Comparison of ENCODE assay signal across 1 cellular context in genomic region chr1:94698759-94699502, GRCh38.
A peak's percentile ranks its signal among the peaks of the same experiment; 100 is the strongest.
TF ChIP-seq lines count a peak whose summit lies in the region.

No MANE protein-coding gene starts in this region.

TF ChIP-seq in HepG2, 621 proteins besides CTCF, POLR2A, EP300 and RAD21 (continued from another document and continues in another):
- TF ChIP-seq PBX3 (CRISPR knock-in tag; IDR thresholded peaks at IDR 0.05; ENCODE audit: borderline replicate concordance) (no peak), RXRB (CRISPR knock-in tag; IDR thresholded peaks at IDR 0.05; ENCODE audit: borderline replicate concordance) (0 out of 2 replicates have a peak, but pooled peaks have one; percentile 7), ZNF768 (CRISPR knock-in tag; IDR thresholded peaks at IDR 0.05) (no peak), ZNF788 (CRISPR knock-in tag; IDR thresholded peaks at IDR 0.05; ENCODE audit: borderline replicate concordance) (no peak), THYN1 (CRISPR knock-in tag; IDR thresholded peaks at IDR 0.05; ENCODE audit: borderline replicate concordance, low read depth) (no peak), MAX (IDR thresholded peaks at IDR 0.05) (no peak), ZNF563 (CRISPR knock-in tag; IDR thresholded peaks at IDR 0.05) (no peak), PAXIP1 (CRISPR knock-in tag; conservative IDR thresholded peaks at IDR 0.05) (peak; percentile 84), MTA1 (CRISPR knock-in tag; IDR thresholded peaks at IDR 0.05; ENCODE audit: borderline replicate concordance) (no peak), XRCC5 (optimal IDR thresholded peaks at IDR 0.05; ENCODE audit: low read length) (no peak), ZNF292 (CRISPR knock-in tag; IDR thresholded peaks at IDR 0.05; ENCODE audit: borderline replicate concordance, low read depth) (no peak), ZNF296 (CRISPR knock-in tag; conservative IDR thresholded peaks at IDR 0.05) (no peak), ZNF780A (CRISPR knock-in tag; IDR thresholded peaks at IDR 0.05) (no peak), AGO1 (IDR thresholded peaks at IDR 0.05; ENCODE audit: low read depth, low read length, poor library complexity, severe bottlenecking) (no peak), AKAP8 (CRISPR knock-in tag; IDR thresholded peaks at IDR 0.05) (no peak), RNF219 (CRISPR knock-in tag; IDR thresholded peaks at IDR 0.05) (no peak), IRX3 (CRISPR knock-in tag; IDR thresholded peaks at IDR 0.05; ENCODE audit: borderline replicate concordance, low read depth) (no peak), MAFF (IDR thresholded peaks at IDR 0.05; ENCODE audit: low read depth, low read length) (no peak), MIER2 (CRISPR knock-in tag; IDR thresholded peaks at IDR 0.05) (no peak), KDM6A (CRISPR knock-in tag; IDR thresholded peaks at IDR 0.05; ENCODE audit: low read depth) (no peak), SALL1 (CRISPR knock-in tag; IDR thresholded peaks at IDR 0.05) (peak; percentile 37; the same call in 1 of the 2 replicates), ZNF441 (CRISPR knock-in tag; IDR thresholded peaks at IDR 0.05; ENCODE audit: borderline replicate concordance) (no peak), ZNF382 (CRISPR knock-in tag; IDR thresholded peaks at IDR 0.05; ENCODE audit: borderline replicate concordance) (no peak), PCBP2 (optimal IDR thresholded peaks at IDR 0.05; ENCODE audit: low read depth, low read length, poor library complexity, severe bottlenecking) (no peak), ONECUT2 (CRISPR knock-in tag; IDR thresholded peaks at IDR 0.05) (0 out of 2 replicates have a peak, but pooled peaks have one; percentile 19), ZNF3 (CRISPR knock-in tag; IDR thresholded peaks at IDR 0.05) (no peak), ZNF841 (CRISPR knock-in tag; IDR thresholded peaks at IDR 0.05; ENCODE audit: borderline replicate concordance) (no peak), ZBTB37 (CRISPR knock-in tag; IDR thresholded peaks at IDR 0.05) (no peak), RARG (CRISPR knock-in tag; IDR thresholded peaks at IDR 0.05; ENCODE audit: low read depth) (no peak), U2AF2 (IDR thresholded peaks at IDR 0.05; ENCODE audit: low read depth, low read length) (no peak), ERF (CRISPR knock-in tag; IDR thresholded peaks at IDR 0.05) (no peak), CHCHD3 (CRISPR knock-in tag; IDR thresholded peaks at IDR 0.05) (no peak), NFE2L2 (IDR thresholded peaks at IDR 0.05; ENCODE audit: low read length) (no peak), STAT5B (CRISPR knock-in tag; IDR thresholded peaks at IDR 0.05) (no peak), JUND (CRISPR knock-in tag; IDR thresholded peaks at IDR 0.05) (no peak), ZNF614 (CRISPR knock-in tag; IDR thresholded peaks at IDR 0.05; ENCODE audit: borderline replicate concordance) (no peak), TFAP4 (IDR thresholded peaks at IDR 0.05; ENCODE audit: borderline replicate concordance, low read depth) (no peak), ZBTB34 (CRISPR knock-in tag; IDR thresholded peaks at IDR 0.05) (no peak), ZNF891 (CRISPR knock-in tag; IDR thresholded peaks at IDR 0.05) (no peak), TBX2 (CRISPR knock-in tag; IDR thresholded peaks at IDR 0.05; ENCODE audit: borderline replicate concordance) (no peak; the same call in none of the 2 replicates), PHF5A (CRISPR knock-in tag; IDR thresholded peaks at IDR 0.05; ENCODE audit: low read depth, unreplicated experiment) (no peak), ZNF33A (CRISPR knock-in tag; IDR thresholded peaks at IDR 0.05; ENCODE audit: borderline replicate concordance) (no peak), KLF13 (CRISPR knock-in tag; IDR thresholded peaks at IDR 0.05) (no peak), ZFP1 (CRISPR knock-in tag; IDR thresholded peaks at IDR 0.05) (0 out of 2 replicates have a peak, but pooled peaks have one; percentile 25), NAIF1 (CRISPR knock-in tag; IDR thresholded peaks at IDR 0.05; ENCODE audit: borderline replicate concordance) (no peak; the same call in 1 of the 2 replicates), ZNF883 (CRISPR knock-in tag; IDR thresholded peaks at IDR 0.05; ENCODE audit: not compliant biosample characterization) (no peak), TCF7 (IDR thresholded peaks at IDR 0.05; ENCODE audit: low read depth) (peak; percentile 47; the same call in 1 of the 2 replicates), ZNF75D (CRISPR knock-in tag; IDR thresholded peaks at IDR 0.05; ENCODE audit: borderline replicate concordance) (no peak), MXD4 (CRISPR knock-in tag; IDR thresholded peaks at IDR 0.05) (no peak), DBP (CRISPR knock-in tag; IDR thresholded peaks at IDR 0.05; ENCODE audit: not compliant biosample characterization) (no peak), ZNF224 (CRISPR knock-in tag; IDR thresholded peaks at IDR 0.05) (no peak), JDP2 (CRISPR knock-in tag; IDR thresholded peaks at IDR 0.05; ENCODE audit: borderline replicate concordance) (no peak), FOXM1 (CRISPR knock-in tag; IDR thresholded peaks at IDR 0.05) (no peak), GMEB1 (CRISPR knock-in tag; IDR thresholded peaks at IDR 0.05; ENCODE audit: borderline replicate concordance) (no peak), BORCS8-MEF2B (CRISPR knock-in tag; IDR thresholded peaks at IDR 0.05) (0 out of 2 replicates have a peak, but pooled peaks have one; percentile 17), ZKSCAN1 (IDR thresholded peaks at IDR 0.05; ENCODE audit: low read length) (peak; percentile 96), ZNF24 (IDR thresholded peaks at IDR 0.05) (no peak), SCMH1 (CRISPR knock-in tag; IDR thresholded peaks at IDR 0.05; ENCODE audit: borderline replicate concordance) (no peak), ZFX (CRISPR knock-in tag; IDR thresholded peaks at IDR 0.05; ENCODE audit: low read depth) (no peak), NFIB (CRISPR knock-in tag; IDR thresholded peaks at IDR 0.05; ENCODE audit: borderline replicate concordance) (no peak)
